In genomic region chr14:67487937-67488893, GRCh38 we compare ENCODE assay signal across 8 cellular contexts. TPM values are rescaled to one million over a fixed set of nuclear protein-coding genes. Genes with fewer than 3 reads are reported as not detected.
DNase-seq lines count a peak whose midpoint lies in the region; ATAC-seq and TF ChIP-seq lines count a peak whose summit lies in the region.

TMEM229B (minus strand) TSS chr14:67488721; CDS start chr14:67473923, 14,798 bp downstream.

- H3K4me1 ChIP-seq in mucosa of rectum (ENCODE audit: control insufficient read depth in 2 of 2, insufficient read depth in 2 of 2, low read length in 2 of 2) (peaks cover 9 to 10% of the 10 kb centered on the region in 2 donors), stomach (peaks cover 0 to 29% (median 14%) of the 10 kb centered on the region in 4 donors)

- intact Hi-C loops in stomach (cut with DNase I; ENCODE audit: low total_unique reads), result no loop called here

- peaks cover 25% of the 10 kb centered on the region for H3K36me3 Mint-ChIP-seq in T-helper 1 cell treated with Interleukin-12 subunit alpha and Interleukin-12 subunit beta and Interleukin-4 antibody, amounts not matched to agents 30 μg/mL and 1 μg/mL, for 36 hours (ENCODE audit: low read depth)

- no peak for TF ChIP-seq POLR2A in stomach (IDR thresholded peaks at IDR 0.05)

- H3K4me3 ChIP-seq in mucosa of rectum (ENCODE audit: low read length in 2 of 2) (peak within 1 kb of the TSS; percentile 54 to 73), stomach (peak within 1 kb of the TSS; percentile 28 to 46 (median 36))

- H3K4me3 Mint-ChIP-seq in T-helper 1 cell treated with Interleukin-12 subunit alpha and Interleukin-12 subunit beta and Interleukin-4 antibody, amounts not matched to agents 30 μg/mL and 1 μg/mL, for 36 hours, result peak within 1 kb of the TSS; percentile 94

- WGBS in stomach, 5 donors, result 40 to 66% (median 60%) methylated on average over 10 to 13 of the region's 13 CpGs

- H3K27me3 Mint-ChIP-seq in T-helper 1 cell treated with Interleukin-12 subunit alpha and Interleukin-12 subunit beta and Interleukin-4 antibody, amounts not matched to agents 30 μg/mL and 1 μg/mL, for 36 hours (ENCODE audit: low read depth), result peaks cover 25% of the 10 kb centered on the region

- peaks cover under 1 to 1% of the 10 kb centered on the region in 2 donors for H3K9me3 ChIP-seq in mucosa of rectum (ENCODE audit: control insufficient read depth in 2 of 2, low read length in 2 of 2)
- peaks cover 0 to 5% (median 2%) of the 10 kb centered on the region in 4 donors for H3K9me3 ChIP-seq in stomach

- H3K36me3 ChIP-seq in mucosa of rectum (ENCODE audit: control insufficient read depth in 2 of 2, insufficient read depth in 2 of 2, low read length in 2 of 2) (peaks cover 0 to 12% of the 10 kb centered on the region in 2 donors), stomach (peaks cover 0 to 5% (median 2%) of the 10 kb centered on the region in 4 donors)

- H3K9ac ChIP-seq in mucosa of rectum (ENCODE audit: low read depth in 1 of 2, low read length in 2 of 2), result peak within 1 kb of the TSS; percentile 43 to 55

- no peak for TF ChIP-seq EP300 in stomach (IDR thresholded peaks at IDR 0.05)

- peak; percentile 91 for ATAC-seq in GM18909 (IDR thresholded peaks at IDR 0.05; ENCODE audit: poor library complexity, unreplicated experiment)
- peak; percentile 86 for ATAC-seq in HG03095 (IDR thresholded peaks at IDR 0.05; ENCODE audit: unreplicated experiment)

- no peak for TF ChIP-seq CTCF in stomach (IDR thresholded peaks at IDR 0.05)

- H3K27ac Mint-ChIP-seq in T-helper 1 cell treated with Interleukin-12 subunit alpha and Interleukin-12 subunit beta and Interleukin-4 antibody, amounts not matched to agents 30 μg/mL and 1 μg/mL, for 36 hours, result peak within 1 kb of the TSS; percentile 97

- no peaks in the 10 kb centered on the region for H3K27me3 ChIP-seq in mucosa of rectum (ENCODE audit: control insufficient read depth in 2 of 2, insufficient read depth in 2 of 2, low read length in 2 of 2)
- H3K27me3 ChIP-seq in stomach, result no peaks in the 10 kb centered on the region

- peaks cover 40% of the 10 kb centered on the region for H3K4me1 Mint-ChIP-seq in T-helper 1 cell treated with Interleukin-12 subunit alpha and Interleukin-12 subunit beta and Interleukin-4 antibody, amounts not matched to agents 30 μg/mL and 1 μg/mL, for 36 hours (ENCODE audit: low read depth)

- H3K9me3 Mint-ChIP-seq in T-helper 1 cell treated with Interleukin-12 subunit alpha and Interleukin-12 subunit beta and Interleukin-4 antibody, amounts not matched to agents 30 μg/mL and 1 μg/mL, for 36 hours, result peaks cover 9% of the 10 kb centered on the region

- H3K27ac ChIP-seq in angular gyrus (ENCODE audit: low read depth, low read length) (peak within 1 kb of the TSS; percentile 49), mucosa of rectum (ENCODE audit: low read depth in 2 of 2, low read length in 2 of 2) (peak within 1 kb of the TSS; percentile 47 to 78), stomach (peak within 1 kb of the TSS; percentile 30 to 83 (median 65))

- DNase-seq in stomach (peak; percentile 66), COLO829 (ENCODE audit: low spot score) (no peak), NCI-H2081 treated with DMSO at 0.1 percent for 48 hours (lab: John Stamatoyannopoulos, UW) (no peak)

RNA-seq across cellular contexts. Expression of gene TMEM229B, which starts in this region (rescaled TPM):
- 10 to 100 TPM in 1 of 5 donors, 1 to 10 TPM in 2, under 1 TPM in 1, not detected in 1; 0.14 to 15.6 (median 2.2) TPM for total RNA-seq in stomach
- polyA plus RNA-seq in stomach, result 1 to 10 TPM in 1 of 3 donors, under 1 TPM in 2; 0.55 to 1.4 (median 0.76) TPM
